ENCODE assay signal across 8 cellular contexts in the genomic region with DNA sequence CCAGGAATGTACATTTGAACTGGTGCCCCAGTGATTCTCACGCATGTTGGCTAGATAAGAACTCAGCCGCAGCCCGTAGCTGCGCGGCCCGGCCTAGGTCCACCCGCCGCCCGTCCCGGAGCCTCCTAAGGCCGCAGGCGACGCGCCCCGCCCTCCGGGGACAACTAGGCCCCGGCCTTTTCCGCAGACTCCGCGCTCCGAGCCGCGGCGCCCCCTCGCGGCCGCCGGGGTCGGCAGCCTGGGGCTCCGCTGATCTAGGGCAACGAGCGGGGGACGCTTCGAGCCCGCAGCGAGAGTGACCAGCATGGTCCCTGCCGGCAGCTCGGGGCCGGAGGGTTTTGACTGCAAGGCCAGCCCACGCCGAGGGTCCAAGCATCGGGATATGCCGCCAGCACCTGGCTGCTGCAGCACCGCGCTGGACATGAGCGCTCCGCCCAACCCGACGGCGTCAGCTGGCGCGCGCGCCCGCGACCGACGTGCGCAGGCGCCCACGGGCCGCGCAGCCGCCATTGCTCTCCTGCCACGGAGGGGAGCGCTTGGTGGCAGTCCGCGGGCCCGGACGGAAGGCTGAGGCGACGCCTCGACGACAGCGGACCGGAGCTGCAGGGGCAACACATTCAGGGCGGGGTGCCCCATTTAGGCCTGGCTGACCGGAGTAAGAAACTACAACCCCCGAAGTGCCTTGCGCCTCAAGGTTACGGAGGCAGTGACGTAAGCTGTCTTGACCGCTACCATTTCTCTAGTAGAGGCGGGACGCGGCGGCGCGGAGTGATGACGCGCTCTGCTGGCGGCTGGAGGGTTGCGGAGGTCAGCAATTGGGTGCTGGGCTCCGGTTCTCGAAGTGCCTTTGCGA. TPM values are rescaled to one million over a fixed set of nuclear protein-coding genes. Genes with fewer than 3 reads are reported as not detected.
A peak's percentile ranks its signal among the peaks of the same experiment; 100 is the strongest.
DNase-seq lines count a peak whose midpoint lies in the region; TF ChIP-seq lines count a peak whose summit lies in the region.

A gene with protein sequence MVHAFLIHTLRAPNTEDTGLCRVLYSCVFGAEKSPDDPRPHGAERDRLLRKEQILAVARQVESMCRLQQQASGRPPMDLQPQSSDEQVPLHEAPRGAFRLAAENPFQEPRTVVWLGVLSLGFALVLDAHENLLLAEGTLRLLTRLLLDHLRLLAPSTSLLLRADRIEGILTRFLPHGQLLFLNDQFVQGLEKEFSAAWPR (plus strand): TSS at position 500 of the 853 bp plus-strand sequence. CDS start 1,571 bp downstream, outside the sequence.

- H3K36me3 ChIP-seq in HAP-1 (replicated peaks): peaks cover 11% of the 10 kb centered on the region
- H3K36me3 ChIP-seq in MG63: peaks cover 10% of the 10 kb centered on the region; the same call in 1 of the 2 replicates

- H3K9me3 ChIP-seq in HAP-1 (no peaks in the 10 kb centered on the region), MG63 (no peaks in the 10 kb centered on the region)

- DNase-seq in GDM1 (lab: John Stamatoyannopoulos, UW): peak; percentile 96
- DNase-seq in HAP-1 (ENCODE audit: low spot score in 2 of 2): peak; percentile 96 to 97
- DNase-seq in MG63: peak; percentile 94
- peak; percentile 85 for DNase-seq in SHP77 treated with DMSO at 0.1 percent for 48 hours (lab: John Stamatoyannopoulos, UW)
- peak; percentile 98 for DNase-seq in activated effector memory CD4-positive, alpha-beta T cell treated with anti-CD3 and anti-CD28 coated beads, Interleukin-2, amount 50 U/mL, for 16 hours
- DNase-seq in fibroblast of villous mesenchyme (ENCODE audit: low read depth): peak; percentile 97
- DNase-seq in neural crest cell (ENCODE audit: low read depth, low spot score): peak; percentile 94
- DNase-seq in stromal cell of bone marrow (ENCODE audit: low read depth): peak; percentile 90

- H3K36me3 Mint-ChIP-seq in neural crest cell (ENCODE audit: low read depth): no peaks in the 10 kb centered on the region

- peaks cover 29% of the 10 kb centered on the region for H3K4me1 Mint-ChIP-seq in neural crest cell

- H3K27ac Mint-ChIP-seq in neural crest cell (ENCODE audit: unreplicated experiment): peak within 1 kb of the TSS; percentile 100

- no peaks in the 10 kb centered on the region for H3K27me3 ChIP-seq in HAP-1 (ENCODE audit: low read depth)
- no peaks in the 10 kb centered on the region for H3K27me3 ChIP-seq in MG63

- no peaks in the 10 kb centered on the region for H3K27me3 Mint-ChIP-seq in neural crest cell (ENCODE audit: low read depth)

- TF ChIP-seq CTCF in fibroblast of villous mesenchyme (IDR thresholded peaks at IDR 0.05; ENCODE audit: insufficient read depth, low read depth, low read length): peak; percentile 92
- peak; percentile 99 for TF ChIP-seq CTCF in neural crest cell (conservative IDR thresholded peaks at IDR 0.05)

- peak within 1 kb of the TSS; percentile 97 for H3K4me3 Mint-ChIP-seq in neural crest cell

- peaks cover 10% of the 10 kb centered on the region for H3K4me1 ChIP-seq in HAP-1

- H3K4me3 ChIP-seq in HAP-1 (peak within 1 kb of the TSS; percentile 74), MG63 (peak within 1 kb of the TSS; percentile 80), fibroblast of villous mesenchyme (ENCODE audit: low read depth, low read length) (peak within 1 kb of the TSS; percentile 84)

- H3K9me3 Mint-ChIP-seq in neural crest cell: no peaks in the 10 kb centered on the region

- in situ Hi-C loops in HAP-1 (cut with MboI; ENCODE audit: low sequenced_read_pairs): no loop called here

RNA-seq across cellular contexts. Expression of the gene that starts here (rescaled TPM):
- total RNA-seq in MG63 (2014; rRNA removed; shearing (Covaris generic); ENCODE audit: low replicate concordance): 11.6 and 24.6 TPM in 2 replicates
- 17.7 and 20.6 TPM in 2 replicates for total RNA-seq in fibroblast of villous mesenchyme
- total RNA-seq in neural crest cell: 9.3 and 12.8 TPM in 2 replicates

Comparison
In these comparisons a context has a peak if more than half of its experiments do, and no peak if none do; other contexts are left out.
1. Peak in every context shown above with its lines: DNase-seq and H3K4me3 ChIP-seq.